8 cellular contexts compared by ENCODE assay signal in genomic region chr7:26399309-26399610, GRCh38.
DNase-seq lines count a peak whose midpoint lies in the region; ATAC-seq, FAIRE-seq and TF ChIP-seq lines count a peak whose summit lies in the region.

No MANE protein-coding gene starts in this region.

- ATAC-seq in GM18520 (IDR thresholded peaks at IDR 0.05; ENCODE audit: unreplicated experiment) = no peak
- ATAC-seq in GM19351 (IDR thresholded peaks at IDR 0.05; ENCODE audit: unreplicated experiment) = no peak

- H3K36me3 Mint-ChIP-seq in neural progenitor cell = no peaks in the 10 kb centered on the region

- H4K20me1 ChIP-seq in neural progenitor cell (ENCODE audit: low read depth) = no peaks in the 10 kb centered on the region

- no peaks in the 10 kb centered on the region for H3K9me3 Mint-ChIP-seq in neural progenitor cell

- H3K4me1 Mint-ChIP-seq in neural progenitor cell = peaks cover 35% of the 10 kb centered on the region

- peak; percentile 58 for DNase-seq in SK-MEL-5 (ENCODE audit: low read depth, low spot score)
- peak; percentile 25 for DNase-seq in fibroblast of mammary gland (ENCODE audit: low read depth)
- peak; percentile 59 for DNase-seq in neural progenitor cell (ENCODE audit: low spot score)
- no peak for DNase-seq in GM19239 (ENCODE audit: insufficient read length, low spot score)
- DNase-seq in SIG-M5 treated with dmso at 0.1 percent for 504 hours (lab: John Stamatoyannopoulos, UW; ENCODE audit: unreplicated experiment) = no peak

- peak overlapping the region; percentile 80 for H3K4me2 ChIP-seq in neural progenitor cell

- H3K79me2 ChIP-seq in neural progenitor cell (ENCODE audit: low read depth) = no peaks in the 10 kb centered on the region

- POLR2A ChIA-PET in HEK293 (lab: Yijun Ruan, JAX) = interaction anchor here (0.9 to 1.2 kb wide), 2 partner anchors 11 to 14 kb away, joined by 4 read pairs; no protein-coding TSS in a partner anchor

- no peak for TF ChIP-seq CTCF in HEK293 (tag by site-specific recombination; IDR thresholded peaks at IDR 0.05)
- TF ChIP-seq CTCF in fibroblast of mammary gland (conservative IDR thresholded peaks at IDR 0.05; ENCODE audit: control insufficient read depth, insufficient read depth, low read depth, low read length) = peak; percentile 22
- peak; percentile 24 for TF ChIP-seq CTCF in neural progenitor cell (IDR thresholded peaks at IDR 0.05)

- H3K27ac Mint-ChIP-seq in neural progenitor cell = peak overlapping the region; percentile 97

- FAIRE-seq in GM19239 (lab: Jason Lieb, UNC) = no peak

- H3K9ac ChIP-seq in neural progenitor cell = no peak overlapping the region

- H3K27ac ChIP-seq in HEK293 (ENCODE audit: extremely low read depth, low read depth, low read length) (peak overlapping the region; percentile 92), neural progenitor cell (peak overlapping the region; percentile 36)

- H3K27me3 Mint-ChIP-seq in neural progenitor cell (ENCODE audit: insufficient read depth, low read depth) = peaks cover 2% of the 10 kb centered on the region

- peaks cover 30% of the 10 kb centered on the region for H3F3A ChIP-seq in neural progenitor cell (ENCODE audit: low read depth)

- H3K4me3 ChIP-seq in HEK293 (ENCODE audit: low read depth, low read length) = peak overlapping the region; percentile 61
- peak overlapping the region; percentile 50 for H3K4me3 ChIP-seq in fibroblast of mammary gland (ENCODE audit: control insufficient read depth, low read depth, low read length)
- H3K4me3 ChIP-seq in neural progenitor cell = peak overlapping the region; percentile 71

- H3K9me3 ChIP-seq in HEK293 (ENCODE audit: control insufficient read depth, insufficient read depth, low read depth, low read length) = no peaks in the 10 kb centered on the region
- H3K9me3 ChIP-seq in neural progenitor cell (ENCODE audit: low read depth) = no peaks in the 10 kb centered on the region

- CTCF ChIA-PET in HEK293 (lab: Yijun Ruan, JAX) = interaction anchor here (0.6 to 1.0 kb wide), 5 partner anchors 21 to 916 kb away, joined by 3 read pairs; partner anchors contain the start of gene HOXA13

- in situ Hi-C loops in SK-MEL-5 (cut with HindIII; ENCODE audit: low pct_unique_long_range_greater_than_20kb, low sequenced_read_pairs) = no loop called here

- H3K4me1 ChIP-seq in HEK293 (ENCODE audit: control insufficient read depth, insufficient read depth, low read length) (peaks cover 17% of the 10 kb centered on the region), neural progenitor cell (peaks cover 29% of the 10 kb centered on the region)

- H3K36me3 ChIP-seq in HEK293 (ENCODE audit: control insufficient read depth in 2 of 2, insufficient read depth in 1 of 2, low read length in 2 of 2) (no peaks in the 10 kb centered on the region), neural progenitor cell (no peaks in the 10 kb centered on the region)

- peak overlapping the region; percentile 93 for H3K4me3 Mint-ChIP-seq in neural progenitor cell

- H3K27me3 ChIP-seq in neural progenitor cell = no peaks in the 10 kb centered on the region

- peak overlapping the region; percentile 75 for H2AFZ ChIP-seq in neural progenitor cell (replicated peaks)

TF ChIP-seq in HEK293, 187 proteins besides CTCF, POLR2A, EP300 and RAD21 (continues in another document):
- TF ChIP-seq ZXDB (tag by site-specific recombination; IDR thresholded peaks at IDR 0.05) = no peak
- TF ChIP-seq ZNF549 (tag by site-specific recombination; IDR thresholded peaks at IDR 0.05) = no peak
- no peak for TF ChIP-seq ZNF473 (tag by site-specific recombination; IDR thresholded peaks at IDR 0.05)
- no peak for TF ChIP-seq ZNF404 (tag by site-specific recombination; IDR thresholded peaks at IDR 0.05)
- TF ChIP-seq ZNF280D (tag by site-specific recombination; IDR thresholded peaks at IDR 0.05) = no peak
- TF ChIP-seq ZNF626 (tag by site-specific recombination; IDR thresholded peaks at IDR 0.05) = no peak
- no peak for TF ChIP-seq ZNF791 (tag by site-specific recombination; IDR thresholded peaks at IDR 0.05)
- peak; percentile 11; the same call in 1 of the 2 replicates for TF ChIP-seq ZNF366 (tag by site-specific recombination; conservative IDR thresholded peaks at IDR 0.05)
- 0 out of 2 replicates have a peak, but pooled peaks have one; percentile 43 for TF ChIP-seq ZEB2 (tag by site-specific recombination; IDR thresholded peaks at IDR 0.05)
- TF ChIP-seq GLI4 (tag by site-specific recombination; IDR thresholded peaks at IDR 0.05) = no peak
- no peak for TF ChIP-seq ZNF639 (tag by site-specific recombination; IDR thresholded peaks at IDR 0.05)
- no peak for TF ChIP-seq YY1 (tag by site-specific recombination; IDR thresholded peaks at IDR 0.05)
- no peak for TF ChIP-seq ZNF146 (tag by site-specific recombination; IDR thresholded peaks at IDR 0.05)
- 0 out of 2 replicates have a peak, but pooled peaks have one; percentile 1 for TF ChIP-seq ZNF341 (tag by site-specific recombination; IDR thresholded peaks at IDR 0.05; ENCODE audit: low read depth)
- TF ChIP-seq KLF17 (tag by site-specific recombination; IDR thresholded peaks at IDR 0.05) = no peak
- no peak for TF ChIP-seq HOXC10 (CRISPR knock-in tag; IDR thresholded peaks at IDR 0.05)
- no peak for TF ChIP-seq ZBTB49 (tag by site-specific recombination; IDR thresholded peaks at IDR 0.05; ENCODE audit: low read depth)
- TF ChIP-seq ZIC2 (tag by site-specific recombination; IDR thresholded peaks at IDR 0.05) = no peak

Comparison
In these comparisons a context has a peak if more than half of its experiments do, and no peak if none do; other contexts are left out.
1. DNase-seq: peak in SK-MEL-5 (single experiment), fibroblast of mammary gland (single experiment) and neural progenitor cell (single experiment); none in GM19239 (single experiment) and SIG-M5 treated with dmso at 0.1 percent for 504 hours (single experiment).
2. Peak in every context shown above with its lines, with median percentiles within 50 percentile points of each other: H3K4me3 ChIP-seq.